ENCODE assay signal across 27 cellular contexts in the genomic region with DNA sequence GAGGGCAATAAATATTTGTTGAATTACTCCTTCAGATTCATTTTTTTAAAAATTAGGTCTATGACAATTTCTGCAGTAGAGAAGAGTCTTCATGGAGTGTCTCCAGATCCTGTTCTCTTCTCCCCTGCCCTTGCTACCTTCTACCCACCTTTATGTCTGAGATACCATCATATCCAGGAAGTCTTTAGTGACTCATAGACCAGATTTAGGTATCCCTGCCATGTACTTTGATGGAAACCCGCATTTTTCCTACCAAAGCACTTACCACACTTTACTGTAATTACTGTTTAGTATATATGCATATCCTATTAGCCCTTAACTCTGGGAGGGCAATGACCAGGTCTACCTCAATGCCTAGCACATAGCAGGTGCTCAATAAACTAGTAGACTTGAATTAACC.
"Had no signal": no experiment of that assay in that cellular context is flagged by ENCODE, and none has a peak within 500 bp of the region (broad histone marks: within the 10 kb centered on the region; RNA-seq: fewer than 3 reads in every experiment).

No MANE protein-coding gene starts in this region.

- H3K4me1 Mint-ChIP-seq: stimulated activated effector memory CD8-positive, alpha-beta T cell treated with anti-CD3 and anti-CD28 coated beads, Interleukin-12 subunit alpha, Interleukin-12 subunit beta, amount 100 ng/mL, for 72 hours; stimulated activated naive CD8-positive, alpha-beta T cell treated with anti-CD3 and anti-CD28 coated beads, Interleukin-15, amount 100 ng/mL, for 72 hours had no signal

- H3K4me1 ChIP-seq: stomach, suprapubic skin, testis, thyroid gland, tibial artery, tibial nerve, transverse colon, upper lobe of left lung, upper lobe of right lung, uterus, vagina had no signal

- DNase-seq: stimulated activated CD4-positive, alpha-beta T cell treated with anti-CD3 and anti-CD28 coated beads, Interleukin-2, amount 100 ng/mL, for 24 hours; stimulated activated CD4-positive, alpha-beta T cell treated with anti-CD3 and anti-CD28 coated beads, Interleukin-2, amount 100 ng/mL, for 48 hours; stimulated activated CD4-positive, alpha-beta T cell treated with anti-CD3 and anti-CD28 coated beads, Interleukin-4, amount 100 ng/mL, for 24 hours; stimulated activated CD4-positive, alpha-beta T cell treated with anti-CD3 and anti-CD28 coated beads, Interleukin-4, amount 100 ng/mL, for 4 hours; stimulated activated CD8-positive, alpha-beta memory T cell treated with anti-CD3 and anti-CD28 coated beads, Interleukin-4, amount 100 ng/mL, for 48 hours; stimulated activated naive B cell treated with anti-CD40 and anti-IgM and Interleukin-4, amounts not matched to agents 10 μg/mL and 1 μg/mL and 100 μg/mL, for 72 hours; stimulated activated naive CD4-positive, alpha-beta T cell; stimulated activated naive CD4-positive, alpha-beta T cell treated with Interleukin-2 at 50 U/mL for 16 hours; stimulated activated naive CD8-positive, alpha-beta T cell treated with anti-CD3 and anti-CD28 coated beads, Interleukin-15, amount 100 ng/mL, for 72 hours; stimulated activated naive CD8-positive, alpha-beta T cell treated with anti-CD3 and anti-CD28 coated beads, Interleukin-15, Interleukin-2, amounts not matched to agents 100 U/mL and 50 U/mL, for 24 hours; stomach; substantia nigra; testis; thyroid gland; tibial artery; transverse colon; upper lobe of left lung; upper lobe of right lung; uterus had no signal

- H3K27ac ChIP-seq: stomach, suprapubic skin, testis, thoracic aorta, thyroid gland, tibial artery, tibial nerve, transverse colon, upper lobe of left lung, upper lobe of right lung, uterus, vagina had no signal

- H3K4me3 Mint-ChIP-seq: stimulated activated effector memory CD8-positive, alpha-beta T cell treated with anti-CD3 and anti-CD28 coated beads, Interleukin-12 subunit alpha, Interleukin-12 subunit beta, amount 100 ng/mL, for 72 hours; stimulated activated memory B cell treated with anti-CD40 and anti-IgM and Interleukin-4, amounts not matched to agents 10 μg/mL and 1 μg/mL and 100 μg/mL, for 72 hours; stimulated activated naive B cell treated with anti-CD40 and anti-IgM and Interleukin-4, amounts not matched to agents 10 μg/mL and 1 μg/mL and 100 μg/mL, for 72 hours; stimulated activated naive CD8-positive, alpha-beta T cell treated with anti-CD3 and anti-CD28 coated beads, Interleukin-15, amount 100 ng/mL, for 72 hours; stimulated activated naive CD8-positive, alpha-beta T cell treated with anti-CD3 and anti-CD28 coated beads, Interleukin-15, Interleukin-2, amounts not matched to agents 100 ng/mL and 50 ng/mL, for 24 hours; type B pancreatic cell had no signal

- ATAC-seq: stimulated activated effector memory CD8-positive, alpha-beta T cell treated with anti-CD3 and anti-CD28 coated beads, Interleukin-12 subunit alpha, Interleukin-12 subunit beta, amount 100 ng/mL, for 72 hours; stimulated activated memory B cell treated with anti-CD40 and anti-IgM and Interleukin-4, amounts not matched to agents 10 μg/mL and 1 μg/mL and 100 μg/mL, for 72 hours; stimulated activated naive B cell treated with anti-CD40 and anti-IgM and Interleukin-4, amounts not matched to agents 10 μg/mL and 1 μg/mL and 100 μg/mL, for 72 hours; stimulated activated naive CD8-positive, alpha-beta T cell treated with anti-CD3 and anti-CD28 coated beads, Interleukin-15, amount 100 ng/mL, for 72 hours; stimulated activated naive CD8-positive, alpha-beta T cell treated with anti-CD3 and anti-CD28 coated beads, Interleukin-15, Interleukin-2, amounts not matched to agents 100 U/mL and 50 U/mL, for 24 hours; upper lobe of right lung had no signal

- H3K36me3 ChIP-seq: uterus had no signal

- H3K9me3 ChIP-seq: suprapubic skin, testis, thoracic aorta, thyroid gland, upper lobe of right lung, uterus, vagina had no signal

- H3K27me3 ChIP-seq: stomach, suprapubic skin, testis, thyroid gland, tibial artery, tibial nerve, transverse colon, upper lobe of left lung, upper lobe of right lung, uterus, vagina had no signal

- H3K4me3 ChIP-seq: stomach, suprapubic skin, testis, thoracic aorta, thyroid gland, tibial artery, tibial nerve, transverse colon, upper lobe of left lung, upper lobe of right lung, uterus, vagina had no signal

- H3K27me3 Mint-ChIP-seq: stimulated activated memory B cell treated with anti-CD40 and anti-IgM and Interleukin-4, amounts not matched to agents 10 μg/mL and 1 μg/mL and 100 μg/mL, for 72 hours; stimulated activated naive B cell treated with anti-CD40 and anti-IgM and Interleukin-4, amounts not matched to agents 10 μg/mL and 1 μg/mL and 100 μg/mL, for 72 hours; stimulated activated naive CD8-positive, alpha-beta T cell treated with anti-CD3 and anti-CD28 coated beads, Interleukin-15, amount 100 ng/mL, for 72 hours; stimulated activated naive CD8-positive, alpha-beta T cell treated with anti-CD3 and anti-CD28 coated beads, Interleukin-15, Interleukin-2, amounts not matched to agents 100 ng/mL and 50 ng/mL, for 24 hours; type B pancreatic cell had no signal

- H3K27ac Mint-ChIP-seq: stimulated activated effector memory CD8-positive, alpha-beta T cell treated with anti-CD3 and anti-CD28 coated beads, Interleukin-12 subunit alpha, Interleukin-12 subunit beta, amount 100 ng/mL, for 72 hours; stimulated activated memory B cell treated with anti-CD40 and anti-IgM and Interleukin-4, amounts not matched to agents 10 μg/mL and 1 μg/mL and 100 μg/mL, for 72 hours; stimulated activated naive B cell treated with anti-CD40 and anti-IgM and Interleukin-4, amounts not matched to agents 10 μg/mL and 1 μg/mL and 100 μg/mL, for 72 hours; stimulated activated naive CD8-positive, alpha-beta T cell treated with anti-CD3 and anti-CD28 coated beads, Interleukin-15, Interleukin-2, amounts not matched to agents 100 ng/mL and 50 ng/mL, for 24 hours; type B pancreatic cell had no signal
